ENCODE assay signal across 8 cellular contexts in the genomic region with DNA sequence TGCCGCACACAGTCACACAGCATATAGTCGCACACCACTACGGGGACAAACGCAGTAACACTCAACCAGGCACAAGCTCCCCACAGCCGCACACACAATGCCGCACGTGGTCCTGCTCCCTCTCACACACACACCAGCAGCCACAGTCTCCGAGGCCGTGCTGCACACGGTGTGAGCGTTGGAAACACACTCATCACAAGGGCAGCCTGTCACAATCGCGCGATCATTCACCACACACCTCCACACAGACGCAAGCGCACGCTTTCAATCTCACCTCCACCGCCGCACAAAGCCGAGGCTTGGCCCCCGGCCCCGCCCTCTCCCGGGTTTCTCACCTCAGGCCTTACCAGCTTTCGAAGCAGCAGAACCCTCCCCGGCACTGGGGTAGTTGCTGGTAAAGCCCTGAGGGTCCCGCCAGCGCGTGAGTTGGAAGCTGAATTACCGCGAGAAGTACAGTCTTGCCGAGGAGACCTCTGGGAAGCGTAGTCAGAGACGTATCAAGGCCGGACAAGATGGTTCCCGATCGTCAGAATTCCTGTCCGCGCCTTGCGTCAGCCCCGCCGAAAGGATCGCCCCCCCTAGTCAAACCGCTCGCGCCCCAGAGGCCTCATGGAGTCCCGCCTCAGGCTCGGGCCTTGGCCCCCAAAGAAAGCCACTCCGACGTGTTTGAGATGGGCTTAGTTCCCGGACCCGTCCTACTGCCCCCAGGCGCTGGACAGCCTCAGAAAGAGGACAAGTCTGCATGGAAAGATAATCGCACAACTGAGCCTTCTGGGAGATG. TPM values are rescaled to one million over a fixed set of nuclear protein-coding genes. Genes with fewer than 3 reads are reported as not detected.
A peak's percentile ranks its signal among the peaks of the same experiment; 100 is the strongest.
DNase-seq lines count a peak whose midpoint lies in the region; ATAC-seq and TF ChIP-seq lines count a peak whose summit lies in the region.

ZNF566 (minus strand) TSS at position 423 of the 781 bp plus-strand sequence. CDS start 13,004 bp downstream, outside the sequence.

- no peaks in the 10 kb centered on the region for H3K27me3 ChIP-seq in right atrium auricular region
- no peaks in the 10 kb centered on the region for H3K27me3 ChIP-seq in prostate gland (replicated peaks; ENCODE audit: insufficient read depth)

- in situ Hi-C loops in GM13977 (cut with MboI; ENCODE audit: low pct_unique_long_range_greater_than_20kb, low sequenced_read_pairs, unreplicated experiment), result no loop called here

- H3K27me3 Mint-ChIP-seq in T-helper 17 cell, result no peaks in the 10 kb centered on the region

- H3K27ac ChIP-seq in right atrium auricular region (peak within 1 kb of the TSS; percentile 96), prostate gland (peak within 1 kb of the TSS; percentile 96 to 97)

- peak; percentile 96 for DNase-seq in GM13977 (ENCODE audit: low spot score)
- DNase-seq in NCI-H1694 (lab: John Stamatoyannopoulos, UW), result peak; percentile 97
- peak; percentile 75 to 87 (median 84) for DNase-seq in T-helper 17 cell
- peak; percentile 47 to 98 (median 90) for DNase-seq in anterior cingulate cortex (lab: John Stamatoyannopoulos, UW)
- peak; percentile 91 for DNase-seq in right atrium auricular region (ENCODE audit: low spot score)
- peak; percentile 91 for DNase-seq in prostate gland (ENCODE audit: low spot score)
- peak; percentile 92 for DNase-seq in ureter (ENCODE audit: low spot score)

- WGBS in prostate gland, result under 1% methylated on average over 53 of the region's 53 CpGs

- TF ChIP-seq POLR2A in prostate gland (IDR thresholded peaks at IDR 0.05), result peak; percentile 20

- no peaks in the 10 kb centered on the region for H3K36me3 ChIP-seq in right atrium auricular region
- H3K36me3 ChIP-seq in prostate gland, result no peaks in the 10 kb centered on the region

- peaks cover 0 to 11% of the 10 kb centered on the region in 2 donors for H3K4me1 ChIP-seq in right atrium auricular region
- H3K4me1 ChIP-seq in prostate gland (replicated peaks), result no peaks in the 10 kb centered on the region

- H3K9me3 ChIP-seq in T-helper 17 cell (ENCODE audit: control insufficient read depth, low read length, poor library complexity, severe bottlenecking) (no peaks in the 10 kb centered on the region), right atrium auricular region (no peaks in the 10 kb centered on the region), prostate gland (no peaks in the 10 kb centered on the region)

- H3K4me3 ChIP-seq in right atrium auricular region (peak within 1 kb of the TSS; percentile 68 to 78), prostate gland (peak within 1 kb of the TSS; percentile 53 to 68)

- intact Hi-C loops in prostate gland (cut with DNase I), result loop anchor here (2.0 kb wide), 1 partner anchor 39 kb away; the partner anchor contains the start of gene ZNF260

- TF ChIP-seq CTCF in GM13977 (IDR thresholded peaks at IDR 0.05; ENCODE audit: extremely low read depth, insufficient read depth, missing control alignments) (no peak), right atrium auricular region (IDR thresholded peaks at IDR 0.05) (no peak), prostate gland (IDR thresholded peaks at IDR 0.05) (peak in 1 of 4 experiments; percentile 23)

- peaks cover 17% of the 10 kb centered on the region for H3K4me1 Mint-ChIP-seq in T-helper 17 cell

- H3K4me3 Mint-ChIP-seq in T-helper 17 cell, result peak within 1 kb of the TSS; percentile 99

- ATAC-seq in HG02870 (IDR thresholded peaks at IDR 0.05; ENCODE audit: unreplicated experiment), result peak; percentile 77
- peak; percentile 94 for ATAC-seq in T-helper 17 cell

- H3K27ac Mint-ChIP-seq in T-helper 17 cell, result peak within 1 kb of the TSS; percentile 94

- no peaks in the 10 kb centered on the region for H3K36me3 Mint-ChIP-seq in T-helper 17 cell (ENCODE audit: low read depth)

RNA-seq across cellular contexts. Expression of gene ZNF566, which starts in this region (rescaled TPM):
- total RNA-seq in T-helper 17 cell (1 to 10 TPM; 7.8 to 8.5 TPM), right atrium auricular region (10 to 100 TPM in 1 of 2 donors, 1 to 10 TPM in 1; 5.5 to 10.2 TPM), prostate gland (10 to 100 TPM in 1 of 2 donors, 1 to 10 TPM in 1; 9.6 to 20.7 TPM), ureter (19.9 TPM)

Comparison
In these comparisons a context has a peak if more than half of its experiments do, and no peak if none do; other contexts are left out.
1. Peak in every context shown above with its lines: DNase-seq, ATAC-seq, H3K4me3 ChIP-seq and H3K27ac ChIP-seq.